ENCODE assay signal across 9 cellular contexts in the genomic region with DNA sequence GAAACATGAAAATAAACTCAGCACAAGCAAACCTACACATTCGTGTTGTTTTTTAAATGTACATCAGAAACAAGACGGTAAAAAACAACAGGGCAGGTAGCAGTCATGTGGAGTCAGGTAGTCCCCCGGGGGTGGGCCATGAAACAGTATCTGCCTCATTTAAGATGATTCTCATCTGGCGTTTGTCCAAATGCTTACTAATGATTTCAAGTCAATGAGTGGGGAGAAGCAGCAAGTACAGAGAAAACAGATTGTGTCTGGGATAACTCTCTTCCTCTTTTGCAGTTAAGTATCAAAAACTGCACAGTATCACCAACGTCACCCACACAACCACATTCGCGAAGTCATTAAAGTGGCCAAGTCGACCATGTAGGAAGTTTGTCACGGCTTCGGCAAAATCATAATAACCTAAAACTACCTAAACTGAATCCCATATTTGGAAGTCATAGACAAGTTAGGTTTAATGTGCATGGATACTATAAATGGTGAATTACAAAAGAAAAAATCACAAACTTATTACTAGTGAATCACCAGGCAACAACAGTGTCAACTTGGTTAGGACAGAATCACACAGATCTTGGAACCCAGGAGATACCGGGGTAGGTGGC. TPM values are rescaled to one million over a fixed set of nuclear protein-coding genes. Genes with fewer than 3 reads are reported as not detected.
DNase-seq lines count a peak whose midpoint lies in the region; ATAC-seq and TF ChIP-seq lines count a peak whose summit lies in the region.
"Had no signal": no experiment of that assay in that cellular context is flagged by ENCODE, and none has a peak within 500 bp of the region (broad histone marks: within the 10 kb centered on the region; RNA-seq: fewer than 3 reads in every experiment).

No MANE protein-coding gene starts in this region.

- TF ChIP-seq CTCF in Panc1 (IDR thresholded peaks at IDR 0.05): no peak
- no peak for TF ChIP-seq CTCF in body of pancreas (IDR thresholded peaks at IDR 0.05)
- no peak for TF ChIP-seq CTCF in lower lobe of right lung (IDR thresholded peaks at IDR 0.05)
- TF ChIP-seq CTCF in upper lobe of left lung (IDR thresholded peaks at IDR 0.05): no peak

- H3K9me3 ChIP-seq in Panc1 (ENCODE audit: control insufficient read depth, insufficient read depth, low read depth, low read length) (no peaks in the 10 kb centered on the region), body of pancreas (no peaks in the 10 kb centered on the region), lower lobe of right lung (no peaks in the 10 kb centered on the region), upper lobe of left lung (no peaks in the 10 kb centered on the region)

- H3K27me3 ChIP-seq in Panc1 (ENCODE audit: control insufficient read depth, insufficient read depth, low read length): no peaks in the 10 kb centered on the region
- H3K27me3 ChIP-seq in body of pancreas: no peaks in the 10 kb centered on the region
- H3K27me3 ChIP-seq in lower lobe of right lung (ENCODE audit: low read depth): no peaks in the 10 kb centered on the region
- H3K27me3 ChIP-seq in upper lobe of left lung: no peaks in the 10 kb centered on the region

- H3K4me3 ChIP-seq in Panc1 (ENCODE audit: low read depth in 2 of 2, low read length in 2 of 2): peak overlapping the region; percentile 98
- peak overlapping the region; percentile 43 to 44 for H3K4me3 ChIP-seq in body of pancreas
- peak overlapping the region; percentile 72 for H3K4me3 ChIP-seq in lower lobe of right lung
- peak overlapping the region; percentile 55 to 86 (median 71) for H3K4me3 ChIP-seq in upper lobe of left lung

- H3K27ac ChIP-seq in Panc1 (ENCODE audit: low read length) (peak overlapping the region; percentile 99), body of pancreas (peak overlapping the region; percentile 91 to 98 (median 94)), lower lobe of right lung (peak overlapping the region; percentile 99), upper lobe of left lung (peak overlapping the region; percentile 97 to 100 (median 98))

- ATAC-seq in GM18519 (IDR thresholded peaks at IDR 0.05; ENCODE audit: low FRiP score, unreplicated experiment) (peak; percentile 27), Panc1 (no peak), body of pancreas (no peak), lower lobe of right lung (peak in 1 of 2 donors; percentile 37), upper lobe of left lung (ENCODE audit: low FRiP score in 2 of 2) (peak in 1 of 2 donors; percentile 36)

- WGBS in body of pancreas, 2 donors: 0% methylated on average over 11 of the region's 11 CpGs
- 1 to 2% methylated on average over 11 of the region's 11 CpGs for WGBS in upper lobe of left lung, 2 donors

- CTCF ChIA-PET in Panc1 (lab: Charles Lee): no interaction called here

- POLR2A ChIA-PET in Panc1 (lab: Charles Lee): no interaction called here

- in situ Hi-C loops in Panc1 (cut with HindIII; ENCODE audit: low pct_unique_long_range_greater_than_20kb, low sequenced_read_pairs): no loop called here

- no peak for TF ChIP-seq EP300 in upper lobe of left lung (IDR thresholded peaks at IDR 0.05)

- DNase-seq in Ammon's horn (ENCODE audit: low spot score) (peak; percentile 49), HUDEP-2 (lab: John Stamatoyannopoulos, UW; ENCODE audit: unreplicated experiment in 76 of 76) (peak in 54 of 76 experiments; percentile 5 to 86 (median 66)), Panc1 (ENCODE audit: low read depth, low spot score) (no peak), body of pancreas (peak in 1 of 4 donors; percentile 59), lower lobe of right lung (no peak), upper lobe of left lung (peak in 1 of 2 donors; percentile 45), cerebellar cortex (ENCODE audit: low spot score) (no peak)

- intact Hi-C loops in Panc1 (cut with micrococcal nuclease; ENCODE audit: unreplicated experiment): no loop called here
- intact Hi-C loops in body of pancreas (cut with DNase I): no loop called here
- intact Hi-C loops in lower lobe of right lung (cut with DNase I): no loop called here

- peaks cover 4% of the 10 kb centered on the region; the same call in 1 of the 2 replicates for H3K36me3 ChIP-seq in Panc1 (ENCODE audit: control insufficient read depth, insufficient read depth, low read length)
- no peaks in the 10 kb centered on the region for H3K36me3 ChIP-seq in body of pancreas (replicated peaks in 1 of 2; ENCODE audit: insufficient read depth in 1 of 2, low read depth in 2 of 2)
- no peaks in the 10 kb centered on the region for H3K36me3 ChIP-seq in lower lobe of right lung
- H3K36me3 ChIP-seq in upper lobe of left lung: no peaks in the 10 kb centered on the region

- H3K4me1 ChIP-seq in Panc1 (ENCODE audit: control insufficient read depth, insufficient read depth, low read length) (peaks cover 23% of the 10 kb centered on the region), body of pancreas (peaks cover 40% of the 10 kb centered on the region), lower lobe of right lung (peaks cover 53% of the 10 kb centered on the region), upper lobe of left lung (peaks cover 24 to 51% (median 41%) of the 10 kb centered on the region in 4 donors)

- peak in 2 of 3 donors; percentile 11 to 56 for TF ChIP-seq POLR2A in body of pancreas (IDR thresholded peaks at IDR 0.05)
- peak in 1 of 4 donors; percentile 64 for TF ChIP-seq POLR2A in upper lobe of left lung (IDR thresholded peaks at IDR 0.05)

- no TSS peak for BruUV-seq in Panc1 (replicated peaks; lab: Mats Ljungman, UMichigan)

RNA-seq across cellular contexts. Expression of gene LAPTM4A, which starts 1.2 kb away (rescaled TPM):
- total RNA-seq in Panc1 (2021; ENCODE audit: unreplicated experiment): 123 TPM
- polyA plus RNA-seq in Panc1 (2012; ENCODE audit: insufficient read length): 105 TPM
- 100 to 1,000 TPM in 1 of 2 donors, 10 to 100 TPM in 1; 39.9 to 100 TPM for total RNA-seq in body of pancreas
- 223 TPM for total RNA-seq in lower lobe of right lung
- total RNA-seq in upper lobe of left lung: 100 to 1,000 TPM in 3 of 6 donors, 10 to 100 TPM in 3; 27.2 to 210 (median 116) TPM

RNA-seq across cellular contexts. Expression of gene MATN3, which starts 37.7 kb away (rescaled TPM):
- total RNA-seq in Panc1 (2021; ENCODE audit: unreplicated experiment): 3.5 TPM
- 5.3 TPM for polyA plus RNA-seq in Panc1 (2012; ENCODE audit: insufficient read length)
- total RNA-seq in body of pancreas: not detected
- 8.1 TPM for total RNA-seq in lower lobe of right lung
- 10 to 100 TPM in 2 of 6 donors, 1 to 10 TPM in 4; 1.0 to 17.3 (median 7.8) TPM for total RNA-seq in upper lobe of left lung
- polyA plus RNA-seq: IgD-negative memory B cell had no signal

Comparison
In these comparisons a context has a peak if more than half of its experiments do, and no peak if none do; other contexts are left out.
1. DNase-seq: peak in Ammon's horn (single experiment) and HUDEP-2 (54 of 76); none in Panc1 (single experiment), lower lobe of right lung (single experiment) and cerebellar cortex (single experiment).
2. H3K4me3 ChIP-seq: peak in every context shown above with its lines; median percentile 98 in Panc1; 72 in lower lobe of right lung; 71 in upper lobe of left lung; 44 in body of pancreas.
3. Peak in every context shown above with its lines, with median percentiles within 50 percentile points of each other: H3K27ac ChIP-seq.